9 cellular contexts compared by ENCODE assay signal in the genomic region with DNA sequence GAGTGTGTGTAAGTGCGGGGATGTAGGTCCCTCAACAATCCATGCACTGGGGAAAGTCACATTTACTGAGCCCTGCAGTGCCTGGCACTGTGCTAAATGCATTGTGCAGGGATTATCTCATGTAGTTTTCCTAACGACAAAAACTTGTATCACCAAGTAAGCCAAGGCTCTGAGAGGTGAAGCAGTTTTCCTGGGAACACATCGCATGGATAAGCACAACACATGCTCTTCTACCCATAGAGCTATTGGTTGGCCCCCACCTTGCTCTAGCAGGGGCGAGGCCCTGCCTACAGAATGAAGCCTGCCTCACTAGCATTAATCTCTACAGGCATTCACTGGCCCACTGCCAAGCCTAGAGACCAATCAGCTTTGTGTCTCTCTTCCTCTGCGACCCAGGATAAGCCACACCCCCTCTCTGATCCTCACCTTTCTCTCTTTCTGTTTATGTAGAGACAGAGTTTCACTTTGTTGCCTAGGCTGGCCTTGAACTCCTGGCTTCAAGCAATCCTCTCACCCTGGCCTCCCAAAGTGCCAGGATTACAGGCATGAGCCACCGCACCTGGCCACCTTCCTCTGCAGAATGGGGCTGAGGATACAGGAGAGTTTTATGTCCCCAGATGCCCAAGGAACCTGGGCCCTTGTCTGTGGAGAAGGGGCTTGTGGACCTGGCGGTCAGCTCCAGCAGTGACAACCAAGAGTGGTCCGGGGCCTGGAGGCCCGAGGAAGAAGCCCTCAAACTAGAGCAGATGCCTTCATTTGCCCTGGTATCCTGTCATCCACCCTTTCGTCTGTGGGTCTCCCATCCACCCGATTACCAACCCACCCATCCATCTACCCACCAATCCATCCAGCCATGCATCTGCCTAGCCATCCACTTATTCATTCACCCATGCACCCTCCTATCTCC. TPM values are rescaled to one million over a fixed set of nuclear protein-coding genes. Genes with fewer than 3 reads are reported as not detected.
DNase-seq lines count a peak whose midpoint lies in the region; ATAC-seq lines count a peak whose summit lies in the region.
"Had no signal": no experiment of that assay in that cellular context is flagged by ENCODE, and none has a peak within 500 bp of the region (broad histone marks: within the 10 kb centered on the region; RNA-seq: fewer than 3 reads in every experiment).

No MANE protein-coding gene starts in this region.

- peak overlapping the region in 1 of 2 donors; percentile 7 for H3K27ac Mint-ChIP-seq in T-cell
- no peak overlapping the region for H3K27ac Mint-ChIP-seq in stimulated activated naive B cell treated with anti-CD40 and anti-IgM and Interleukin-4, amounts not matched to agents 10 μg/mL and 1 μg/mL and 100 μg/mL, for 72 hours

- POLR2A ChIA-PET in T-cell (lab: Charles Lee), result no interaction called here

- no peaks in the 10 kb centered on the region for H3K27me3 Mint-ChIP-seq in T-cell
- H3K27me3 Mint-ChIP-seq in stimulated activated naive B cell treated with anti-CD40 and anti-IgM and Interleukin-4, amounts not matched to agents 10 μg/mL and 1 μg/mL and 100 μg/mL, for 72 hours, result peaks cover 7 to 17% of the 10 kb centered on the region in 2 donors

- H3K36me3 Mint-ChIP-seq in T-cell, result no peaks in the 10 kb centered on the region
- no peaks in the 10 kb centered on the region for H3K36me3 Mint-ChIP-seq in stimulated activated naive B cell treated with anti-CD40 and anti-IgM and Interleukin-4, amounts not matched to agents 10 μg/mL and 1 μg/mL and 100 μg/mL, for 72 hours

- no peaks in the 10 kb centered on the region for H3K9me3 Mint-ChIP-seq in T-cell
- no peaks in the 10 kb centered on the region for H3K9me3 Mint-ChIP-seq in stimulated activated naive B cell treated with anti-CD40 and anti-IgM and Interleukin-4, amounts not matched to agents 10 μg/mL and 1 μg/mL and 100 μg/mL, for 72 hours

- peaks cover 8 to 11% (median 10%) of the 10 kb centered on the region in 3 donors for H3K4me1 Mint-ChIP-seq in T-cell
- H3K4me1 Mint-ChIP-seq in stimulated activated naive B cell treated with anti-CD40 and anti-IgM and Interleukin-4, amounts not matched to agents 10 μg/mL and 1 μg/mL and 100 μg/mL, for 72 hours, result peaks cover 0 to 2% of the 10 kb centered on the region in 2 donors

- peak; percentile 39 for DNase-seq in NCI-H2171 treated with DMSO at 0.1 percent for 48 hours (lab: John Stamatoyannopoulos, UW)
- DNase-seq in NCI-H2171 (lab: John Stamatoyannopoulos, UW), result no peak
- DNase-seq in T-cell, result peak in 29 of 34 experiments; percentile 16 to 54 (median 28)
- DNase-seq in cardiac septum (ENCODE audit: low spot score), result peak; percentile 87
- peak; percentile 30 for DNase-seq in stimulated activated naive CD8-positive, alpha-beta T cell treated with anti-CD3 and anti-CD28 coated beads, Interleukin-15, Interleukin-2, amounts not matched to agents 100 U/mL and 50 U/mL, for 24 hours
- no peak for DNase-seq in stimulated activated naive B cell treated with anti-CD40 and anti-IgM and Interleukin-4, amounts not matched to agents 10 μg/mL and 1 μg/mL and 100 μg/mL, for 72 hours

- ATAC-seq in T-cell (replicated peaks in 1 of 4) (peak; percentile 40 to 84 (median 52)), HG02840 (IDR thresholded peaks at IDR 0.05; ENCODE audit: low FRiP score, unreplicated experiment) (no peak), GM21381 (IDR thresholded peaks at IDR 0.05; ENCODE audit: unreplicated experiment) (no peak)
- no peak for ATAC-seq in stimulated activated naive CD8-positive, alpha-beta T cell treated with anti-CD3 and anti-CD28 coated beads, Interleukin-15, Interleukin-2, amounts not matched to agents 100 U/mL and 50 U/mL, for 24 hours
- ATAC-seq in stimulated activated naive B cell treated with anti-CD40 and anti-IgM and Interleukin-4, amounts not matched to agents 10 μg/mL and 1 μg/mL and 100 μg/mL, for 72 hours (replicated peaks), result no peak

- peak overlapping the region in 1 of 3 donors; percentile 1 for H3K4me3 Mint-ChIP-seq in T-cell
- H3K4me3 Mint-ChIP-seq in stimulated activated naive B cell treated with anti-CD40 and anti-IgM and Interleukin-4, amounts not matched to agents 10 μg/mL and 1 μg/mL and 100 μg/mL, for 72 hours, result no peak overlapping the region

- intact Hi-C loops in cardiac septum (cut with DNase I), result no loop called here

- CTCF ChIA-PET in T-cell (lab: Charles Lee), result interaction anchor here in 1 of 2 donors (0.6 kb wide), 2 partner anchors 122 to 526 kb away, joined by 3 to 5 read pairs; no protein-coding TSS in a partner anchor

RNA-seq across cellular contexts. Expression of a gene that starts 12.8 kb away (rescaled TPM):
- total RNA-seq in T-cell (not detected), cardiac septum (0.35 TPM)
- total RNA-seq: glomerular endothelial cell had no signal

RNA-seq across cellular contexts. Expression of a gene that starts 19.4 kb away (rescaled TPM):
- 1 to 10 TPM in 1 of 5 donors, under 1 TPM in 3, not detected in 1; 0.28 to 1.1 (median 0.53) TPM for total RNA-seq in T-cell
- total RNA-seq in cardiac septum, result 245 TPM

RNA-seq across cellular contexts. Expression of a gene that starts 25.6 kb away (rescaled TPM):
- total RNA-seq in T-cell, result 10 to 100 TPM in 3 of 5 donors, 1 to 10 TPM in 2; 7.1 to 16.5 (median 12.5) TPM
- 2.7 TPM for total RNA-seq in cardiac septum

RNA-seq across cellular contexts. Expression of a gene that starts 28.3 kb away (rescaled TPM):
- total RNA-seq in T-cell (10 to 100 TPM; 55.3 to 66.8 (median 62.4) TPM), cardiac septum (118 TPM)

RNA-seq across cellular contexts. Expression of a gene that starts 29.4 kb away (rescaled TPM):
- 10 to 100 TPM; 35.3 to 56.5 (median 50.2) TPM for total RNA-seq in T-cell
- total RNA-seq in cardiac septum, result 64.0 TPM

Comparison
In these comparisons a context has a peak if more than half of its experiments do, and no peak if none do; other contexts are left out.
1. DNase-seq: peak in NCI-H2171 treated with DMSO at 0.1 percent for 48 hours (single experiment), T-cell (29 of 34), cardiac septum (single experiment) and stimulated activated naive CD8-positive, alpha-beta T cell treated with anti-CD3 and anti-CD28 coated beads, Interleukin-15, Interleukin-2, amounts not matched to agents 100 U/mL and 50 U/mL, for 24 hours (single experiment); none in NCI-H2171 (single experiment) and stimulated activated naive B cell treated with anti-CD40 and anti-IgM and Interleukin-4, amounts not matched to agents 10 μg/mL and 1 μg/mL and 100 μg/mL, for 72 hours (single experiment).
2. ATAC-seq: peak in T-cell (4 of 4); none in stimulated activated naive CD8-positive, alpha-beta T cell treated with anti-CD3 and anti-CD28 coated beads, Interleukin-15, Interleukin-2, amounts not matched to agents 100 U/mL and 50 U/mL, for 24 hours (single experiment), stimulated activated naive B cell treated with anti-CD40 and anti-IgM and Interleukin-4, amounts not matched to agents 10 μg/mL and 1 μg/mL and 100 μg/mL, for 72 hours (0 of 2), HG02840 (single experiment) and GM21381 (single experiment).
3. RNA of a gene that starts 19.4 kb away (total RNA-seq): 245 TPM in cardiac septum (single experiment); 0.28 to 1.1 TPM in T-cell; every median in the first group is over 100 times any median in the second.